6 cellular contexts compared by ENCODE assay signal in the genomic region with DNA sequence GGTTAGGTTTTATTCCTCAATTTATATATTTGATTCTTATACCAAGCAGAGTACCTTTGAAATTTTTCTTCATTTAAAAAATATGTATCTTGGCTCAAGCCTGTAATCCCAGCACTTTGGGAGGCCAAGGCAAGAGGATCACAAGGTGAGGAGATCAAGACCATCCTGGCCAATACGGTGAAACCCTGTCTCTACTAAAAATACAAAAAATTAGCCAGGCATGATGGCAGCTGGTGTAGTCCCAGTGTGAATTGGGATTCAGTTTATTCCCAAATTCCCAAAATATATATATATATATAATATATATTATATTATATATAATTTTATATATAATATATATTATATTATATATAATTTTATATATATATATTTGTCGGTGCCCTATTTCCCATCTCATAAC. TPM values are rescaled to one million over a fixed set of nuclear protein-coding genes. Genes with fewer than 3 reads are reported as not detected.
DNase-seq lines count a peak whose midpoint lies in the region; ATAC-seq, FAIRE-seq and TF ChIP-seq lines count a peak whose summit lies in the region.
"Not testable (repeated sequence)": the region's sequence is repeated elsewhere in the genome, so short reads cannot be mapped to it uniquely, and the experiment has no call there.

No MANE protein-coding gene starts in this region.

- TF ChIP-seq RAD21 in K562 (CRISPR knock-in tag; conservative IDR thresholded peaks at IDR 0.05 in 1 of 2, IDR thresholded peaks at IDR 0.05 in 1 of 2): not testable (repeated sequence)

- BruUV-seq in K562 (replicated peaks; lab: Mats Ljungman, UMichigan): not testable (repeated sequence)

- H3K79me1 ChIP-seq in H9 (ENCODE audit: insufficient read depth, low read depth, low read length, poor library complexity, severe bottlenecking): not testable (repeated sequence)

- TF ChIP-seq EP300 in K562 (IDR thresholded peaks at IDR 0.05; ENCODE audit: low read length): not testable (repeated sequence)

- H4K5ac ChIP-seq in H9 (ENCODE audit: insufficient read length, low read depth, low read length): not testable (repeated sequence)

- not testable (repeated sequence) for H3K9me1 ChIP-seq in K562 (ENCODE audit: control insufficient read depth, insufficient read depth, low read length)

- H3K23ac ChIP-seq in H9 (ENCODE audit: insufficient read length, low read depth, low read length): not testable (repeated sequence)

- H3K4me1 Mint-ChIP-seq in H9; activated CD4-positive, alpha-beta T cell treated with anti-CD3 and anti-CD28 coated beads, Interleukin-2, amount 10 ng/mL, durations not matched to agents 24 days and 14 days; endothelial cell (ENCODE audit: unreplicated experiment): not testable (repeated sequence)

- H4K8ac ChIP-seq in H9 (replicated peaks; ENCODE audit: insufficient read length, low read depth, low read length): not testable (repeated sequence)

- not testable (repeated sequence) for H3K36me3 Mint-ChIP-seq in H9 (ENCODE audit: insufficient read depth in 1 of 3, low read depth in 3 of 3); activated CD4-positive, alpha-beta T cell treated with anti-CD3 and anti-CD28 coated beads, Interleukin-2, amount 10 ng/mL, durations not matched to agents 24 days and 14 days (ENCODE audit: low read depth); endothelial cell (ENCODE audit: low read depth, unreplicated experiment)

- not testable (repeated sequence) for H3K27ac ChIP-seq in H9 (ENCODE audit: insufficient read length, low read depth, low read length); K562 (ENCODE audit: extremely low read depth, low read depth, low read length); pancreas

- H3K23me2 ChIP-seq in H9 (ENCODE audit: insufficient read length, low read depth, low read length, poor library complexity, severe bottlenecking): not testable (repeated sequence)

- not testable (repeated sequence) for DNase-seq in H9; K562 (ENCODE audit: extremely low read depth in 1 of 4, low spot score in 3 of 4); pancreas
- peak; percentile 71 for DNase-seq in activated CD4-positive, alpha-beta T cell treated with anti-CD3 and anti-CD28 coated beads, Interleukin-2, amount 10 ng/mL, durations not matched to agents 24 days and 14 days
- DNase-seq in endothelial cell (ENCODE audit: low spot score): peak; percentile 36
- peak; percentile 7 for DNase-seq in superior temporal gyrus (ENCODE audit: extremely low spot score)

- H3K27me3 Mint-ChIP-seq in H9 (ENCODE audit: low read depth); activated CD4-positive, alpha-beta T cell treated with anti-CD3 and anti-CD28 coated beads, Interleukin-2, amount 10 ng/mL, durations not matched to agents 24 days and 14 days; endothelial cell (ENCODE audit: unreplicated experiment): not testable (repeated sequence)

- POLR2A ChIA-PET in K562 (lab: Yijun Ruan, JAX): not testable (repeated sequence)

- not testable (repeated sequence) for H3K56ac ChIP-seq in H9 (ENCODE audit: insufficient read length, low read depth, low read length)

- H3K27me3 ChIP-seq in H9 (ENCODE audit: insufficient read depth, low read length); K562 (ENCODE audit: control insufficient read depth in 2 of 2, insufficient read depth in 2 of 2, low read length in 2 of 2); pancreas: not testable (repeated sequence)

- not testable (repeated sequence) for H3K9me3 Mint-ChIP-seq in H9; activated CD4-positive, alpha-beta T cell treated with anti-CD3 and anti-CD28 coated beads, Interleukin-2, amount 10 ng/mL, durations not matched to agents 24 days and 14 days; endothelial cell (ENCODE audit: unreplicated experiment)

- not testable (repeated sequence) for H2BK5ac ChIP-seq in H9 (ENCODE audit: insufficient read length, low read length)

- H2BK12ac ChIP-seq in H9 (ENCODE audit: insufficient read length, low read depth, low read length): not testable (repeated sequence)

- not testable (repeated sequence) for H3K4me2 ChIP-seq in H9 (ENCODE audit: insufficient read depth, insufficient read length, low read length); K562 (ENCODE audit: insufficient read depth, low read length)

- peak overlapping the region; percentile 86 for H2BK120ac ChIP-seq in H9 (ENCODE audit: low read depth, low read length, poor library complexity, severe bottlenecking)

- not testable (repeated sequence) for H3K4me3 Mint-ChIP-seq in H9; activated CD4-positive, alpha-beta T cell treated with anti-CD3 and anti-CD28 coated beads, Interleukin-2, amount 10 ng/mL, durations not matched to agents 24 days and 14 days; endothelial cell (ENCODE audit: unreplicated experiment)

- H3K18ac ChIP-seq in H9 (ENCODE audit: insufficient read length, low read depth, low read length): not testable (repeated sequence)

- not testable (repeated sequence) for H3K14ac ChIP-seq in H9 (ENCODE audit: insufficient read depth, low read length)

- H2BK15ac ChIP-seq in H9 (ENCODE audit: low read depth, low read length): not testable (repeated sequence)

- not testable (repeated sequence) for H4K20me1 ChIP-seq in H9 (ENCODE audit: control insufficient read depth, insufficient read depth, insufficient read length); K562 (replicated peaks; ENCODE audit: control insufficient read depth, insufficient read depth, low read length)

- H4K91ac ChIP-seq in H9 (ENCODE audit: insufficient read length, low read depth, low read length): not testable (repeated sequence)

- TF ChIP-seq POLR2A in K562 (conservative IDR thresholded peaks at IDR 0.05): not testable (repeated sequence)

- not testable (repeated sequence) for H2AK5ac ChIP-seq in H9 (ENCODE audit: insufficient read length, low read length)

- not testable (repeated sequence) for H2AFZ ChIP-seq in H9 (ENCODE audit: low read length); K562 (ENCODE audit: low read depth, low read length)

- H3K4me1 ChIP-seq in H9 (ENCODE audit: insufficient read depth, low read length); K562 (replicated peaks in 1 of 2; ENCODE audit: control insufficient read depth in 2 of 2, insufficient read depth in 2 of 2, low read length in 2 of 2); pancreas: not testable (repeated sequence)

- not testable (repeated sequence) for H2BK20ac ChIP-seq in H9 (ENCODE audit: low read depth, low read length, poor library complexity, severe bottlenecking)

- CTCF ChIA-PET in K562 (lab: Yijun Ruan, JAX; ENCODE audit: low intra/inter-chr PET ratio): not testable (repeated sequence)

- H3K27ac Mint-ChIP-seq in H9; activated CD4-positive, alpha-beta T cell treated with anti-CD3 and anti-CD28 coated beads, Interleukin-2, amount 10 ng/mL, durations not matched to agents 24 days and 14 days: not testable (repeated sequence)
- H3K27ac Mint-ChIP-seq in endothelial cell (ENCODE audit: unreplicated experiment): peak overlapping the region; percentile 49

- not testable (repeated sequence) for H3K4ac ChIP-seq in H9 (ENCODE audit: low read depth, low read length)

- H3K4me3 ChIP-seq in K562, pancreas: not testable (repeated sequence)

- intact Hi-C loops in activated CD4-positive, alpha-beta T cell treated with anti-CD3 and anti-CD28 coated beads, Interleukin-2, amount 10 ng/mL, durations not matched to agents 24 days and 14 days (cut with micrococcal nuclease); K562 (cut with micrococcal nuclease); pancreas (cut with DNase I): not testable (repeated sequence)

- H3K9me3 ChIP-seq in H9 (ENCODE audit: control insufficient read depth, low read depth, low read length); K562 (replicated peaks; ENCODE audit: control insufficient read depth, insufficient read depth, low read depth, low read length); pancreas: not testable (repeated sequence)

- H3K36me3 ChIP-seq in K562 (ENCODE audit: control insufficient read depth, insufficient read depth, low read length); pancreas: not testable (repeated sequence)

- FAIRE-seq in K562 (lab: Jason Lieb, UNC): not testable (repeated sequence)
- FAIRE-seq in pancreas (lab: Jason Lieb, UNC): peak; percentile 81

- in situ Hi-C loops in K562 (cut with MboI): loop anchor here (25.0 kb wide), 1 partner anchor 1324 kb away; the partner anchor contains the start of gene PPIL2

- not testable (repeated sequence) for H3T11ph ChIP-seq in H9 (ENCODE audit: low read length)

- no CpG with 5 or more reads among the region's 2 CpGs for WGBS in H9 (ENCODE audit: extremely low coverage, insufficient read length, low lambda C conversion rate)
- WGBS in K562 (ENCODE audit: insufficient coverage, low coverage, missing lambda C conversion rate): 4% methylated on average over 2 of the region's 2 CpGs
- 85 to 93% methylated on average over 2 of the region's 2 CpGs for WGBS in pancreas, 2 donors

- ATAC-seq in K562, pancreas: not testable (repeated sequence)

- H3K79me2 ChIP-seq in H9 (ENCODE audit: insufficient read depth, low read length); K562 (ENCODE audit: control insufficient read depth, insufficient read depth, low read length): not testable (repeated sequence)

- not testable (repeated sequence) for H3K9ac ChIP-seq in H9 (ENCODE audit: extremely low read depth, insufficient read length, low read length); K562 (ENCODE audit: insufficient read depth in 1 of 2, low read depth in 2 of 2, low read length in 2 of 2)

- not testable (repeated sequence) for TF ChIP-seq CTCF in H9 (conservative IDR thresholded peaks at IDR 0.05); K562 (IDR thresholded peaks at IDR 0.05 in 2 of 3, conservative IDR thresholded peaks at IDR 0.05 in 1 of 3; ENCODE audit: insufficient read depth in 2 of 3, low read depth in 1 of 3, low read length in 3 of 3); endothelial cell (IDR thresholded peaks at IDR 0.05; ENCODE audit: unreplicated experiment); pancreas (IDR thresholded peaks at IDR 0.05)

RNA-seq across cellular contexts. Expression of gene DGCR6L, which starts 18.4 kb away (rescaled TPM):
- total RNA-seq in H9 (2021): 38.6 and 40.4 TPM in 2 replicates
- 37.2 TPM in 2 replicates for total RNA-seq in activated CD4-positive, alpha-beta T cell treated with anti-CD3 and anti-CD28 coated beads, Interleukin-2, amount 10 ng/mL, durations not matched to agents 24 days and 14 days
- 5.8 and 25.8 TPM in 2 replicates for total RNA-seq in K562 (2011; cell fraction: chromatin; rRNA removed; ENCODE audit: low replicate concordance)
- 37.9 and 39.6 TPM in 2 replicates for total RNA-seq in K562 (2011; cell fraction: nucleolus; rRNA removed)
- 19.9 and 28.5 TPM in 2 replicates for total RNA-seq in K562 (2011; cell fraction: nucleoplasm; rRNA removed)
- total RNA-seq in K562 (2014; rRNA removed): 151 and 163 TPM in 2 replicates
- 14.1 and 20.0 TPM in 2 replicates for total RNA-seq in K562 (2014; rRNA removed; fragmentation: Illumina TruSeq; extraction: Trizol)
- total RNA-seq in K562 (2015; rRNA removed; fragmentation: Illumina TruSeq; extraction: Trizol): 78.1 and 78.6 TPM in 2 replicates
- total RNA-seq in K562 (2021): 95.3 and 101 TPM in 2 replicates
- 51.0 and 88.0 TPM in 2 replicates for polyA plus RNA-seq in K562 (2011; rRNA removed)
- polyA plus RNA-seq in K562 (2011; cell fraction: cytosol; rRNA removed): 116 and 204 TPM in 2 replicates
- polyA plus RNA-seq in K562 (2011; cell fraction: nucleus; rRNA removed): 72.9 and 95.1 TPM in 2 replicates
- 80.6 and 161 TPM in 2 replicates for polyA plus RNA-seq in K562 (2012)
- polyA plus RNA-seq in K562 (2014; fragmentation: Illumina TruSeq; extraction: Trizol): 40.4 and 66.5 TPM in 2 replicates
- 1 to 10 TPM; 3.6 to 8.1 TPM for polyA plus RNA-seq in K562 (2014; fragmentation: Nextera tagmentation; extraction: Ambion mirVana)
- 113 and 117 TPM in 2 replicates for polyA plus RNA-seq in K562 (2014; rRNA removed)
- polyA minus RNA-seq in K562 (2011; rRNA and poly(A)+ RNA removed): 14.8 and 17.4 TPM in 2 replicates
- polyA minus RNA-seq in K562 (2011; cell fraction: cytosol; rRNA and poly(A)+ RNA removed): 35.4 and 39.9 TPM in 2 replicates
- polyA minus RNA-seq in K562 (2011; cell fraction: nucleus; rRNA and poly(A)+ RNA removed): 29.2 and 43.1 TPM in 2 replicates
- total RNA-seq in endothelial cell (ENCODE audit: unreplicated experiment): 54.2 TPM
- 10 to 100 TPM; 17.2 to 23.5 (median 21.6) TPM for total RNA-seq in pancreas
- 10 to 100 TPM; 49.2 to 53.4 TPM for polyA plus RNA-seq in pancreas

RNA-seq across cellular contexts. Expression of gene ZNF74, which starts 55.7 kb away (rescaled TPM):
- total RNA-seq in H9 (2021) (29.8 and 34.3 TPM in 2 replicates), K562 (2014; rRNA removed) (49.2 and 56.7 TPM in 2 replicates), K562 (2014; rRNA removed; fragmentation: Illumina TruSeq; extraction: Trizol) (17.4 and 20.5 TPM in 2 replicates), K562 (2015; rRNA removed; fragmentation: Illumina TruSeq; extraction: Trizol) (31.5 and 32.5 TPM in 2 replicates), K562 (2021) (53.5 and 55.7 TPM in 2 replicates), endothelial cell (ENCODE audit: unreplicated experiment) (28.8 TPM), pancreas (1 to 10 TPM; 5.0 to 9.1 (median 6.4) TPM)
- 15.6 and 17.0 TPM in 2 replicates for total RNA-seq in activated CD4-positive, alpha-beta T cell treated with anti-CD3 and anti-CD28 coated beads, Interleukin-2, amount 10 ng/mL, durations not matched to agents 24 days and 14 days
- 36.8 and 68.2 TPM in 2 replicates for total RNA-seq in K562 (2011; cell fraction: chromatin; rRNA removed; ENCODE audit: low replicate concordance)
- 55.4 and 63.2 TPM in 2 replicates for total RNA-seq in K562 (2011; cell fraction: nucleolus; rRNA removed)
- total RNA-seq in K562 (2011; cell fraction: nucleoplasm; rRNA removed): 50.2 and 53.7 TPM in 2 replicates
- polyA plus RNA-seq in K562 (2011; rRNA removed) (33.8 and 49.7 TPM in 2 replicates), K562 (2014; fragmentation: Illumina TruSeq; extraction: Trizol) (22.8 and 24.5 TPM in 2 replicates), K562 (2014; fragmentation: Nextera tagmentation; extraction: Ambion mirVana) (1 to 10 TPM; 2.4 to 3.7 TPM), K562 (2014; rRNA removed) (37.1 and 62.8 TPM in 2 replicates), pancreas (1 to 10 TPM; 5.2 to 5.4 TPM)
- polyA plus RNA-seq in K562 (2011; cell fraction: cytosol; rRNA removed): 56.9 and 67.4 TPM in 2 replicates
- polyA plus RNA-seq in K562 (2011; cell fraction: nucleus; rRNA removed): 42.8 and 56.1 TPM in 2 replicates
- 31.5 and 39.9 TPM in 2 replicates for polyA plus RNA-seq in K562 (2012)
- 32.6 and 33.0 TPM in 2 replicates for polyA minus RNA-seq in K562 (2011; rRNA and poly(A)+ RNA removed)
- 39.3 and 58.2 TPM in 2 replicates for polyA minus RNA-seq in K562 (2011; cell fraction: cytosol; rRNA and poly(A)+ RNA removed)
- polyA minus RNA-seq in K562 (2011; cell fraction: nucleus; rRNA and poly(A)+ RNA removed): 23.6 and 28.3 TPM in 2 replicates
